ENCODE assay signal across 1 cellular context in the genomic region with DNA sequence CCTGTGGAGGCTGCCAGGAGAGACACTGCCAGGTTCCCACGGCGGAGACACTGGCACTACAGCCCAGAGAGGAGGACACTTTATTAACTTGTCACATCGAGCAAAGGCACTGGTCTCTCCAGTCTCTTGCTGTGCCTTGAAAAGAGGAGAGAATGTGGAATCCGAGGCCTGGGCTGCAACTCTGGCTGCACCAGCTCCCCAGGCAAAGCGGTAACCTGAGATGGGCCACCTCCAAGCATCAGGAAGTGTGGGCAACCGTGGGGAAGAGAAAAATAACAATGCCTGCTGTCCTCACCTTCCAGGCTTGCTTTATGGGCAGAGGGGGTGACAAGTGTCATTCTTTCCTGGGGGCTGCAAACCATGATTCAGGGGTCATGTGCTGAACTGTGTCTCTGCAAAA.
TF ChIP-seq lines count a peak whose summit lies in the region.

No MANE protein-coding gene starts in this region.

TF ChIP-seq in WTC11, 78 proteins besides CTCF, POLR2A, EP300 and RAD21 (continued from another document):
- TF ChIP-seq, protein P1, sequence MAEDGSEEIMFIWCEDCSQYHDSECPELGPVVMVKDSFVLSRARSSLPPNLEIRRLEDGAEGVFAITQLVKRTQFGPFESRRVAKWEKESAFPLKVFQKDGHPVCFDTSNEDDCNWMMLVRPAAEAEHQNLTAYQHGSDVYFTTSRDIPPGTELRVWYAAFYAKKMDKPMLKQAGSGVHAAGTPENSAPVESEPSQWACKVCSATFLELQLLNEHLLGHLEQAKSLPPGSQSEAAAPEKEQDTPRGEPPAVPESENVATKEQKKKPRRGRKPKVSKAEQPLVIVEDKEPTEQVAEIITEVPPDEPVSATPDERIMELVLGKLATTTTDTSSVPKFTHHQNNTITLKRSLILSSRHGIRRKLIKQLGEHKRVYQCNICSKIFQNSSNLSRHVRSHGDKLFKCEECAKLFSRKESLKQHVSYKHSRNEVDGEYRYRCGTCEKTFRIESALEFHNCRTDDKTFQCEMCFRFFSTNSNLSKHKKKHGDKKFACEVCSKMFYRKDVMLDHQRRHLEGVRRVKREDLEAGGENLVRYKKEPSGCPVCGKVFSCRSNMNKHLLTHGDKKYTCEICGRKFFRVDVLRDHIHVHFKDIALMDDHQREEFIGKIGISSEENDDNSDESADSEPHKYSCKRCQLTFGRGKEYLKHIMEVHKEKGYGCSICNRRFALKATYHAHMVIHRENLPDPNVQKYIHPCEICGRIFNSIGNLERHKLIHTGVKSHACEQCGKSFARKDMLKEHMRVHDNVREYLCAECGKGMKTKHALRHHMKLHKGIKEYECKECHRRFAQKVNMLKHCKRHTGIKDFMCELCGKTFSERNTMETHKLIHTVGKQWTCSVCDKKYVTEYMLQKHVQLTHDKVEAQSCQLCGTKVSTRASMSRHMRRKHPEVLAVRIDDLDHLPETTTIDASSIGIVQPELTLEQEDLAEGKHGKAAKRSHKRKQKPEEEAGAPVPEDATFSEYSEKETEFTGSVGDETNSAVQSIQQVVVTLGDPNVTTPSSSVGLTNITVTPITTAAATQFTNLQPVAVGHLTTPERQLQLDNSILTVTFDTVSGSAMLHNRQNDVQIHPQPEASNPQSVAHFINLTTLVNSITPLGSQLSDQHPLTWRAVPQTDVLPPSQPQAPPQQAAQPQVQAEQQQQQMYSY (CRISPR knock-in tag; IDR thresholded peaks at IDR 0.05) = no peak
- TF ChIP-seq AR (CRISPR knock-in tag; IDR thresholded peaks at IDR 0.05) = no peak
- no peak for TF ChIP-seq TEAD4 (CRISPR knock-in tag; IDR thresholded peaks at IDR 0.05)
- TF ChIP-seq, protein P2, sequence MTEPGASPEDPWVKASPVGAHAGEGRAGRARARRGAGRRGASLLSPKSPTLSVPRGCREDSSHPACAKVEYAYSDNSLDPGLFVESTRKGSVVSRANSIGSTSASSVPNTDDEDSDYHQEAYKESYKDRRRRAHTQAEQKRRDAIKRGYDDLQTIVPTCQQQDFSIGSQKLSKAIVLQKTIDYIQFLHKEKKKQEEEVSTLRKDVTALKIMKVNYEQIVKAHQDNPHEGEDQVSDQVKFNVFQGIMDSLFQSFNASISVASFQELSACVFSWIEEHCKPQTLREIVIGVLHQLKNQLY (CRISPR knock-in tag; IDR thresholded peaks at IDR 0.05) = no peak
- TF ChIP-seq NFYB (CRISPR knock-in tag; conservative IDR thresholded peaks at IDR 0.05; ENCODE audit: low read depth) = no peak
